Comparison of ENCODE assay signal across 15 cellular contexts in the genomic region with DNA sequence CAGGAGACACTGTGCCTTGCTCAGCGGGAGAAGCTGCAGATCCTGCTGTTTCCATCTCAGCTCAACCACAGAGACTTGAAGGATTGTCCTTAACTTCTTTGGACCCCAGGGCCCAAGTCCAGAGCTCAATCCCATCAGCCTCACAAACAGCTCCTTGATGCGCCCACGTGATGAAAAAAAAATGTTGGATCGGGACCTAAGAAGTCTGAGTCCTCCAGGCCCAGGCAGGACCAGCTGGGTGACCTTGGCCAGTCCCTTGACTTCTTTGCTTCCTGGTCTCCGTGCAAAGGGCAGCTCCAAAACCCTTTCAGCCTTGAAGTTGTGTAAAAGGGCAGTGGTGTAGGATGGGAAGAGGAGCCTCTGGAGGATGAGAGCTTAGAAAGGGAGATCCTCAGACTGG.
DNase-seq lines count a peak whose midpoint lies in the region; ATAC-seq and TF ChIP-seq lines count a peak whose summit lies in the region.
"Had no signal": no experiment of that assay in that cellular context is flagged by ENCODE, and none has a peak within 500 bp of the region (broad histone marks: within the 10 kb centered on the region; RNA-seq: fewer than 3 reads in every experiment).

No MANE protein-coding gene starts in this region.

- no TSS peak for BruUV-seq in Panc1 (replicated peaks; lab: Mats Ljungman, UMichigan)

- no peak overlapping the region for H4K8ac ChIP-seq in neuronal stem cell (ENCODE audit: low read depth, low read length)

- in situ Hi-C loops in Panc1 (cut with HindIII; ENCODE audit: low pct_unique_long_range_greater_than_20kb, low sequenced_read_pairs): no loop called here

- CTCF ChIA-PET in CD4-positive, alpha-beta T cell (lab: Charles Lee): no interaction called here
- CTCF ChIA-PET in Panc1 (lab: Charles Lee): no interaction called here

- no peak overlapping the region for H2BK120ac ChIP-seq in neuronal stem cell (ENCODE audit: low read depth, low read length)

- no peak overlapping the region for H3K27ac ChIP-seq in CD4-positive, alpha-beta T cell (ENCODE audit: low read depth, low read length)
- H3K27ac ChIP-seq in Panc1 (ENCODE audit: low read length): no peak overlapping the region
- no peak overlapping the region for H3K27ac ChIP-seq in neuronal stem cell (replicated peaks; ENCODE audit: low read length)
- H3K27ac ChIP-seq: parathyroid adenoma, thoracic aorta had no signal

- no peak overlapping the region for H2BK5ac ChIP-seq in neuronal stem cell (ENCODE audit: low read length)

- no peak for TF ChIP-seq CTCF in CD4-positive, alpha-beta T cell (IDR thresholded peaks at IDR 0.05)
- TF ChIP-seq CTCF in Panc1 (IDR thresholded peaks at IDR 0.05) (no peak), fibroblast of pulmonary artery (IDR thresholded peaks at IDR 0.05; ENCODE audit: low read length, missing control alignments) (no peak)

- peak overlapping the region; percentile 52 for H2AFZ ChIP-seq in neuronal stem cell (ENCODE audit: low read length)
- H2AFZ ChIP-seq: parathyroid adenoma had no signal

- no peaks in the 10 kb centered on the region for H3K9me3 ChIP-seq in CD4-positive, alpha-beta T cell (ENCODE audit: control insufficient read depth, low read length)
- H3K9me3 ChIP-seq in Panc1 (ENCODE audit: control insufficient read depth, insufficient read depth, low read depth, low read length) (no peaks in the 10 kb centered on the region), neuronal stem cell (replicated peaks in 1 of 2; ENCODE audit: control insufficient read depth in 2 of 2, insufficient read depth in 1 of 2, low read depth in 1 of 2, low read length in 2 of 2) (peaks cover 0 to 2% of the 10 kb centered on the region in 2 donors)
- H3K9me3 ChIP-seq: thoracic aorta had no signal

- no peaks in the 10 kb centered on the region for H3K36me3 Mint-ChIP-seq in CD4-positive, alpha-beta T cell (ENCODE audit: low read depth)

- no peak overlapping the region for H3K14ac ChIP-seq in neuronal stem cell (ENCODE audit: low read length)

- H3K4me3 Mint-ChIP-seq in CD4-positive, alpha-beta T cell: no peak overlapping the region
- H3K4me3 Mint-ChIP-seq: activated CD8-positive, alpha-beta T cell treated with anti-CD3 and anti-CD28 coated beads for 36 hours; activated T-helper 1 cell treated with anti-CD3 and anti-CD28 coated beads, Interleukin-12 subunit alpha, Interleukin-12 subunit beta, Interleukin-2, Interleukin-4 antibody, amounts not matched to agents 30 ng/mL and 10 ng/mL and 1 ng/mL, durations not matched to agents 14 hours and 24 hours and 36 hours had no signal

- H3K27me3 ChIP-seq in CD4-positive, alpha-beta T cell (ENCODE audit: control insufficient read depth, insufficient read depth, low read length): no peaks in the 10 kb centered on the region
- no peaks in the 10 kb centered on the region for H3K27me3 ChIP-seq in Panc1 (ENCODE audit: control insufficient read depth, insufficient read depth, low read length)
- H3K27me3 ChIP-seq in neuronal stem cell (ENCODE audit: control insufficient read depth in 3 of 3, insufficient read depth in 3 of 3, low read depth in 1 of 3, low read length in 3 of 3): no peaks in the 10 kb centered on the region

- H3K27ac Mint-ChIP-seq in CD4-positive, alpha-beta T cell: peak overlapping the region; percentile 69
- H3K27ac Mint-ChIP-seq: activated T-helper 1 cell treated with anti-CD3 and anti-CD28 coated beads, Interleukin-12 subunit alpha, Interleukin-12 subunit beta, Interleukin-2, Interleukin-4 antibody, amounts not matched to agents 30 ng/mL and 10 ng/mL and 1 ng/mL, durations not matched to agents 14 hours and 24 hours and 36 hours had no signal

- H2BK15ac ChIP-seq in neuronal stem cell (ENCODE audit: low read length): no peak overlapping the region

- H2AK5ac ChIP-seq in neuronal stem cell (ENCODE audit: low read depth, low read length): no peak overlapping the region

- H3K4me1 Mint-ChIP-seq in CD4-positive, alpha-beta T cell (ENCODE audit: low read depth): peaks cover 34% of the 10 kb centered on the region

- H3K9me3 Mint-ChIP-seq in CD4-positive, alpha-beta T cell: no peaks in the 10 kb centered on the region
- H3K9me3 Mint-ChIP-seq: activated CD8-positive, alpha-beta T cell treated with anti-CD3 and anti-CD28 coated beads for 36 hours; activated T-helper 1 cell treated with anti-CD3 and anti-CD28 coated beads, Interleukin-12 subunit alpha, Interleukin-12 subunit beta, Interleukin-2, Interleukin-4 antibody, amounts not matched to agents 30 ng/mL and 10 ng/mL and 1 ng/mL, durations not matched to agents 14 hours and 24 hours and 36 hours had no signal

- no CpG with 5 or more reads among the region's 5 CpGs for WGBS in neuronal stem cell (ENCODE audit: extremely low coverage in 2 of 2, insufficient read length in 2 of 2, insufficient replicate concordance in 1 of 2), 2 donors

- peak overlapping the region; percentile 16 for H3K18ac ChIP-seq in neuronal stem cell (ENCODE audit: low read length)

- H3K23ac ChIP-seq in neuronal stem cell (ENCODE audit: low read depth, low read length, poor library complexity): no peak overlapping the region

- no peak overlapping the region for H2BK12ac ChIP-seq in neuronal stem cell (ENCODE audit: low read length)

- H3K27me3 Mint-ChIP-seq in CD4-positive, alpha-beta T cell: no peaks in the 10 kb centered on the region
- H3K27me3 Mint-ChIP-seq: activated CD8-positive, alpha-beta T cell treated with anti-CD3 and anti-CD28 coated beads for 36 hours had no signal

- no peaks in the 10 kb centered on the region for H3K79me1 ChIP-seq in neuronal stem cell (ENCODE audit: low read depth, low read length)

- POLR2A ChIA-PET in CD4-positive, alpha-beta T cell (lab: Charles Lee): interaction anchor here (0.6 to 1.6 kb wide), 6 partner anchors 9 to 239 kb away, joined by 3 to 10 read pairs (median 3); no protein-coding TSS in a partner anchor
- POLR2A ChIA-PET in Panc1 (lab: Charles Lee): no interaction called here

- H3K4ac ChIP-seq in neuronal stem cell (ENCODE audit: low read length): no peak overlapping the region

- no peak overlapping the region for H3K9ac ChIP-seq in neuronal stem cell (ENCODE audit: low read depth, low read length, poor library complexity)
- H3K9ac ChIP-seq: parathyroid adenoma had no signal

- intact Hi-C loops in CD4-positive, alpha-beta T cell (cut with DNase I, micrococcal nuclease): no loop called here
- intact Hi-C loops in Panc1 (cut with micrococcal nuclease; ENCODE audit: unreplicated experiment): no loop called here

- H3K4me2 ChIP-seq in neuronal stem cell (ENCODE audit: insufficient read depth, low read length, poor library complexity, severe bottlenecking): no peak overlapping the region

- DNase-seq in CD4-positive, alpha-beta T cell: no peak
- no peak for DNase-seq in Panc1 (ENCODE audit: low read depth, low spot score)
- peak; percentile 4 for DNase-seq in fibroblast of pulmonary artery (ENCODE audit: low read depth)
- DNase-seq in neuronal stem cell (ENCODE audit: low spot score): no peak
- no peak for DNase-seq in DMS153 (lab: John Stamatoyannopoulos, UW)
- DNase-seq in NCI-H2029 treated with DMSO at 0.1 percent for 48 hours (lab: John Stamatoyannopoulos, UW): no peak
- DNase-seq in DMS 273 (lab: John Stamatoyannopoulos, UW; ENCODE audit: unreplicated experiment): no peak
- DNase-seq: AML-193, DMS79, NCI-H1930 had no signal

- H3K36me3 ChIP-seq in Panc1 (ENCODE audit: control insufficient read depth, insufficient read depth, low read length): no peaks in the 10 kb centered on the region
- no peaks in the 10 kb centered on the region for H3K36me3 ChIP-seq in neuronal stem cell (replicated peaks in 1 of 2; ENCODE audit: control insufficient read depth in 2 of 2, insufficient read depth in 2 of 2, low read length in 2 of 2)
- H3K36me3 ChIP-seq: thoracic aorta had no signal

- H4K91ac ChIP-seq in neuronal stem cell (ENCODE audit: low read depth, low read length, poor library complexity): no peak overlapping the region

- ATAC-seq in CD4-positive, alpha-beta T cell (ENCODE audit: poor library complexity): no peak
- peak; percentile 29; the same call in 1 of the 2 replicates for ATAC-seq in Panc1
- no peak for ATAC-seq in GM21526 (IDR thresholded peaks at IDR 0.05; ENCODE audit: low FRiP score, unreplicated experiment)

- no peak overlapping the region for H3K4me3 ChIP-seq in Panc1 (ENCODE audit: low read depth in 2 of 2, low read length in 2 of 2)
- no peak overlapping the region for H3K4me3 ChIP-seq in fibroblast of pulmonary artery (replicated peaks; ENCODE audit: low read depth, low read length)
- H3K4me3 ChIP-seq in neuronal stem cell (ENCODE audit: low read length in 2 of 2): no peak overlapping the region
- H3K4me3 ChIP-seq: thoracic aorta had no signal

- H3K4me1 ChIP-seq in Panc1 (ENCODE audit: control insufficient read depth, insufficient read depth, low read length): peaks cover 12% of the 10 kb centered on the region
- peaks cover 18 to 21% of the 10 kb centered on the region in 2 donors for H3K4me1 ChIP-seq in neuronal stem cell (ENCODE audit: control insufficient read depth in 2 of 2, insufficient read depth in 1 of 2, low read depth in 1 of 2, low read length in 2 of 2)
- H3K4me1 ChIP-seq: parathyroid adenoma had no signal
